9 cellular contexts compared by ENCODE assay signal in genomic region chr12:43760396-43760795, GRCh38. TPM values are rescaled to one million over a fixed set of nuclear protein-coding genes. Genes with fewer than 3 reads are reported as not detected.
A peak's percentile ranks its signal among the peaks of the same experiment; 100 is the strongest.
DNase-seq lines count a peak whose midpoint lies in the region; ATAC-seq, FAIRE-seq and TF ChIP-seq lines count a peak whose summit lies in the region.
"Had no signal": no experiment of that assay in that cellular context is flagged by ENCODE, and none has a peak within 500 bp of the region (broad histone marks: within the 10 kb centered on the region; RNA-seq: fewer than 3 reads in every experiment).

No MANE protein-coding gene starts in this region.

- no peaks in the 10 kb centered on the region for H3K27me3 Mint-ChIP-seq in CD4-positive, CD25-positive, alpha-beta regulatory T cell
- H3K27me3 Mint-ChIP-seq in IgD-negative memory B cell (peaks cover 2% of the 10 kb centered on the region), astrocyte (ENCODE audit: low read depth, unreplicated experiment) (no peaks in the 10 kb centered on the region)
- H3K27me3 Mint-ChIP-seq in natural killer cell treated with Interleukin-12 subunit alpha and Interleukin-12 subunit beta and Interleukin-15 and Interleukin-18, amount 100 ng/mL, for 72 hours = no peaks in the 10 kb centered on the region

- peaks cover 0 to 2% (median 0%) of the 10 kb centered on the region in 7 donors for H3K9me3 Mint-ChIP-seq in CD4-positive, CD25-positive, alpha-beta regulatory T cell
- H3K9me3 Mint-ChIP-seq in IgD-negative memory B cell (no peaks in the 10 kb centered on the region), astrocyte (ENCODE audit: unreplicated experiment) (peaks cover 2% of the 10 kb centered on the region)
- H3K9me3 Mint-ChIP-seq in natural killer cell treated with Interleukin-12 subunit alpha and Interleukin-12 subunit beta and Interleukin-15 and Interleukin-18, amount 100 ng/mL, for 72 hours = no peaks in the 10 kb centered on the region

- H3K4me1 Mint-ChIP-seq in CD4-positive, CD25-positive, alpha-beta regulatory T cell = peaks cover 48 to 76% (median 59%) of the 10 kb centered on the region in 4 donors
- H3K4me1 Mint-ChIP-seq in IgD-negative memory B cell = peaks cover 41 to 59% (median 56%) of the 10 kb centered on the region in 3 donors
- peaks cover 16% of the 10 kb centered on the region for H3K4me1 Mint-ChIP-seq in astrocyte (ENCODE audit: low read depth, unreplicated experiment)
- H3K4me1 Mint-ChIP-seq in natural killer cell treated with Interleukin-12 subunit alpha and Interleukin-12 subunit beta and Interleukin-15 and Interleukin-18, amount 100 ng/mL, for 72 hours (ENCODE audit: low read depth in 2 of 2) = peaks cover 40 to 57% of the 10 kb centered on the region in 2 donors

- H3K4me3 ChIP-seq in CD4-positive, CD25-positive, alpha-beta regulatory T cell (ENCODE audit: low read depth, low read length) = peak overlapping the region; percentile 90
- H3K4me3 ChIP-seq in astrocyte (ENCODE audit: insufficient read depth, low read depth, low read length) (no peak overlapping the region), right atrium auricular region (no peak overlapping the region)

- no peaks in the 10 kb centered on the region for H3K9me3 ChIP-seq in CD4-positive, CD25-positive, alpha-beta regulatory T cell (ENCODE audit: control insufficient read depth in 2 of 2, low read length in 2 of 2)
- H3K9me3 ChIP-seq in astrocyte (ENCODE audit: insufficient read depth, low read depth, low read length) (no peaks in the 10 kb centered on the region), right atrium auricular region (no peaks in the 10 kb centered on the region)

- H3K4me1 ChIP-seq in CD4-positive, CD25-positive, alpha-beta regulatory T cell (ENCODE audit: control insufficient read depth, insufficient read depth, low read length, poor library complexity, severe bottlenecking) = peaks cover 60% of the 10 kb centered on the region
- H3K4me1 ChIP-seq in astrocyte (ENCODE audit: insufficient read depth, low read length) = peaks cover 15% of the 10 kb centered on the region
- peaks cover 0 to 21% of the 10 kb centered on the region in 2 donors for H3K4me1 ChIP-seq in right atrium auricular region

- no peak for FAIRE-seq in astrocyte (lab: Jason Lieb, UNC)

- H4K20me1 ChIP-seq in astrocyte (ENCODE audit: insufficient read depth, low read length) = no peaks in the 10 kb centered on the region

- H3K4me2 ChIP-seq in astrocyte (ENCODE audit: low read length) = peak overlapping the region; percentile 85

- DNase-seq in CD4-positive, CD25-positive, alpha-beta regulatory T cell = no peak
- DNase-seq in astrocyte (ENCODE audit: low read depth) (no peak), AG08395 (ENCODE audit: low spot score) (no peak), 8988T (no peak), MV-4-11 (lab: John Stamatoyannopoulos, UW) (no peak), right atrium auricular region (ENCODE audit: low spot score) (no peak)
- no peak for DNase-seq in natural killer cell treated with Interleukin-12 subunit alpha and Interleukin-12 subunit beta and Interleukin-15 and Interleukin-18, amount 100 ng/mL, for 72 hours (ENCODE audit: low spot score)
- DNase-seq: cerebellar nuclear complex had no signal

- peaks cover 31% of the 10 kb centered on the region for H3K79me2 ChIP-seq in astrocyte (ENCODE audit: insufficient read depth, low read length)

- TF ChIP-seq CTCF in astrocyte (IDR thresholded peaks at IDR 0.05; ENCODE audit: insufficient read depth, low read depth, low read length) (no peak), right atrium auricular region (IDR thresholded peaks at IDR 0.05) (no peak)

- ATAC-seq in CD4-positive, CD25-positive, alpha-beta regulatory T cell (ENCODE audit: low read depth in 2 of 2) = no peak
- ATAC-seq in natural killer cell treated with Interleukin-12 subunit alpha and Interleukin-12 subunit beta and Interleukin-15 and Interleukin-18, amount 100 ng/mL, for 72 hours = no peak

- peak overlapping the region; percentile 91 to 99 (median 98) for H3K4me3 Mint-ChIP-seq in CD4-positive, CD25-positive, alpha-beta regulatory T cell
- H3K4me3 Mint-ChIP-seq in IgD-negative memory B cell (peak overlapping the region; percentile 97 to 99 (median 97)), astrocyte (ENCODE audit: unreplicated experiment) (peak overlapping the region; percentile 92)
- peak overlapping the region; percentile 90 for H3K4me3 Mint-ChIP-seq in natural killer cell treated with Interleukin-12 subunit alpha and Interleukin-12 subunit beta and Interleukin-15 and Interleukin-18, amount 100 ng/mL, for 72 hours

- peak overlapping the region; percentile 95 to 99 (median 99) for H3K27ac Mint-ChIP-seq in CD4-positive, CD25-positive, alpha-beta regulatory T cell
- H3K27ac Mint-ChIP-seq in IgD-negative memory B cell (peak overlapping the region; percentile 65 to 100 (median 91)), astrocyte (ENCODE audit: unreplicated experiment) (no peak overlapping the region)
- H3K27ac Mint-ChIP-seq in natural killer cell treated with Interleukin-12 subunit alpha and Interleukin-12 subunit beta and Interleukin-15 and Interleukin-18, amount 100 ng/mL, for 72 hours = peak overlapping the region; percentile 81 to 92

- no peak overlapping the region for H2AFZ ChIP-seq in astrocyte (ENCODE audit: low read depth, low read length)

- H3K36me3 Mint-ChIP-seq in CD4-positive, CD25-positive, alpha-beta regulatory T cell = peaks cover 21% of the 10 kb centered on the region
- H3K36me3 Mint-ChIP-seq in IgD-negative memory B cell (peaks cover 11% of the 10 kb centered on the region), astrocyte (ENCODE audit: low read depth, unreplicated experiment) (peaks cover 2% of the 10 kb centered on the region)
- peaks cover 18% of the 10 kb centered on the region for H3K36me3 Mint-ChIP-seq in natural killer cell treated with Interleukin-12 subunit alpha and Interleukin-12 subunit beta and Interleukin-15 and Interleukin-18, amount 100 ng/mL, for 72 hours

- no peaks in the 10 kb centered on the region for H3K27me3 ChIP-seq in CD4-positive, CD25-positive, alpha-beta regulatory T cell (ENCODE audit: control insufficient read depth, insufficient read depth, low read length)
- H3K27me3 ChIP-seq in astrocyte (ENCODE audit: insufficient read depth, low read length) = no peaks in the 10 kb centered on the region
- no peaks in the 10 kb centered on the region for H3K27me3 ChIP-seq in right atrium auricular region

- peaks cover 4% of the 10 kb centered on the region for H3K36me3 ChIP-seq in CD4-positive, CD25-positive, alpha-beta regulatory T cell (ENCODE audit: control insufficient read depth, insufficient read depth, low read length)
- H3K36me3 ChIP-seq in astrocyte (ENCODE audit: insufficient read depth, low read length) (no peaks in the 10 kb centered on the region), right atrium auricular region (no peaks in the 10 kb centered on the region)

- no peak overlapping the region for H3K27ac ChIP-seq in CD4-positive, CD25-positive, alpha-beta regulatory T cell (ENCODE audit: insufficient read depth, low read length, poor library complexity, severe bottlenecking)
- H3K27ac ChIP-seq in astrocyte (ENCODE audit: low read depth, low read length) = no peak overlapping the region
- no peak overlapping the region for H3K27ac ChIP-seq in right atrium auricular region

- H3K9ac ChIP-seq in astrocyte (ENCODE audit: low read length) = no peak overlapping the region

RNA-seq across cellular contexts. Expression of gene IRAK4, which starts 1.6 kb away (rescaled TPM):
- total RNA-seq in CD4-positive, CD25-positive, alpha-beta regulatory T cell = 56.7 TPM
- 10 to 100 TPM; 25.6 to 40.8 (median 30.0) TPM for polyA plus RNA-seq in CD4-positive, CD25-positive, alpha-beta regulatory T cell
- polyA plus RNA-seq in IgD-negative memory B cell = 22.3 TPM
- total RNA-seq in astrocyte (8.3 and 9.9 TPM in 2 replicates), right atrium auricular region (1 to 10 TPM; 5.7 to 9.6 TPM)
- total RNA-seq in natural killer cell treated with Interleukin-12 subunit alpha and Interleukin-12 subunit beta and Interleukin-15 and Interleukin-18, amount 100 ng/mL, for 72 hours = 10 to 100 TPM; 42.4 to 55.1 TPM

RNA-seq across cellular contexts. Expression of gene PUS7L, which starts 1.8 kb away (rescaled TPM):
- total RNA-seq in CD4-positive, CD25-positive, alpha-beta regulatory T cell = 16.1 TPM
- polyA plus RNA-seq in CD4-positive, CD25-positive, alpha-beta regulatory T cell = 10 to 100 TPM; 16.5 to 33.5 (median 27.3) TPM
- 39.0 TPM for polyA plus RNA-seq in IgD-negative memory B cell
- total RNA-seq in astrocyte (8.9 and 11.4 TPM in 2 replicates), right atrium auricular region (1 to 10 TPM; 3.8 to 4.6 TPM)
- 10 to 100 TPM; 22.2 to 32.7 TPM for total RNA-seq in natural killer cell treated with Interleukin-12 subunit alpha and Interleukin-12 subunit beta and Interleukin-15 and Interleukin-18, amount 100 ng/mL, for 72 hours

RNA-seq across cellular contexts. Expression of gene TWF1, which starts 45.7 kb away (rescaled TPM):
- total RNA-seq in CD4-positive, CD25-positive, alpha-beta regulatory T cell = 65.7 TPM
- polyA plus RNA-seq in CD4-positive, CD25-positive, alpha-beta regulatory T cell = 10 to 100 TPM; 16.8 to 26.9 (median 19.8) TPM
- 22.3 TPM for polyA plus RNA-seq in IgD-negative memory B cell
- total RNA-seq in astrocyte (98.8 and 105 TPM in 2 replicates), right atrium auricular region (10 to 100 TPM; 18.0 to 19.0 TPM)
- total RNA-seq in natural killer cell treated with Interleukin-12 subunit alpha and Interleukin-12 subunit beta and Interleukin-15 and Interleukin-18, amount 100 ng/mL, for 72 hours = 10 to 100 TPM; 33.0 to 35.2 TPM
